ENCODE assay signal across 10 cellular contexts in the genomic region with DNA sequence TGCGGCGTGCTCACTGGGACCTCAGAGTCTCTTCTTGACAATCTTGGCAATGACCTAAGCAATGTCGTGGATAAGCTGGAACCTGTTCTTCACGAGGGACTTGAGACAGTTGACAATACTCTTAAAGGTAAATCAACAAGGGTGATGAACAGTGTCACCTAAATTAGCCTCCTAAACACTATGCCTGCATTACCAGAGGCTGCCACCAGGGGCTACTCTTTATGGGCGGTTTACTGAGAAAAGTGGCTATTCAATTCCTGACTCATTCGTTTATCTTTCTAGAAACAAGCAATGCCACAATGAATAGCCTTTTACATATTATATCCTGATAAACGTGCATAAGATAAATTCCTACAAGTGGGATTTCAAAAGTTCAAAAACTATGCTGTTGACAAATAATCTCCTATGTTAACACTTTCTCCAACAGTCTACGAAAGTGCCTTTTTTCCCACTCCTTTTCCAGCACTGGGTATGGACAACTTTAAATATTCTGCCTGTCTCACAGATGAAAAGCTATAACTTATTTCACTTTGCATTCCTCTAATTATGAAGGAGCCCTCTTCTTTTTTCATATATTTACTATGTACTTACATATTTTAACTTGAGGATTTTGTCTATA. TPM values are rescaled to one million over a fixed set of nuclear protein-coding genes. Genes with fewer than 3 reads are reported as not detected.
A peak's percentile ranks its signal among the peaks of the same experiment; 100 is the strongest.
DNase-seq lines count a peak whose midpoint lies in the region; FAIRE-seq and TF ChIP-seq lines count a peak whose summit lies in the region.
"Had no signal": no experiment of that assay in that cellular context is flagged by ENCODE, and none has a peak within 500 bp of the region (broad histone marks: within the 10 kb centered on the region; RNA-seq: fewer than 3 reads in every experiment).

No MANE protein-coding gene starts in this region.

- no peak overlapping the region for H3K27ac ChIP-seq in small intestine (ENCODE audit: low read depth in 1 of 2, low read length in 1 of 2)
- H3K27ac ChIP-seq: BLaER1 treated with 17β-estradiol and CSF1 and Interleukin-3, amounts not matched to agents 10 nM and 100 nM had no signal

- peaks cover 0 to 3% of the 10 kb centered on the region in 2 donors for H3K27me3 ChIP-seq in small intestine (ENCODE audit: control insufficient read depth in 2 of 2, insufficient read depth in 2 of 2, low read length in 2 of 2)
- H3K27me3 ChIP-seq: BLaER1 treated with 17β-estradiol and CSF1 and Interleukin-3, amounts not matched to agents 10 nM and 100 nM had no signal

- FAIRE-seq in small intestine (lab: Jason Lieb, UNC), result no peak

- peak; percentile 3 to 30 for DNase-seq in activated CD4-positive, alpha-beta T cell treated with anti-CD3 and anti-CD28 coated beads for 24 hours (ENCODE audit: low read depth in 2 of 2)
- no peak for DNase-seq in activated CD4-positive, alpha-beta T cell treated with anti-CD3 and anti-CD28 coated beads, Interleukin-2, amount 50 U/mL, for 4 hours
- DNase-seq in LNCaP clone FGC (ENCODE audit: low read depth) (no peak), choroid plexus epithelial cell (ENCODE audit: low read depth) (peak; percentile 2), small intestine (peak; percentile 14), NCI-H524 (lab: John Stamatoyannopoulos, UW) (no peak), NCI-H1105 treated with DMSO at 0.1 percent for 48 hours (lab: John Stamatoyannopoulos, UW) (no peak)
- DNase-seq in activated effector memory CD4-positive, alpha-beta T cell treated with anti-CD3 and anti-CD28 coated beads, Interleukin-2, amount 50 U/mL, for 16 hours, result no peak
- DNase-seq: cortex of kidney had no signal

- no peak overlapping the region for H3K4me3 ChIP-seq in LNCaP clone FGC (ENCODE audit: low read depth, low read length)
- H3K4me3 ChIP-seq in choroid plexus epithelial cell (ENCODE audit: low read depth, low read length), result no peak overlapping the region
- no peak overlapping the region for H3K4me3 ChIP-seq in small intestine (ENCODE audit: low read depth in 1 of 2, low read length in 2 of 2)
- H3K4me3 ChIP-seq: BLaER1 treated with 17β-estradiol and CSF1 and Interleukin-3, amounts not matched to agents 10 nM and 100 nM had no signal

- no peaks in the 10 kb centered on the region for H3K36me3 ChIP-seq in small intestine (ENCODE audit: control insufficient read depth in 2 of 2, insufficient read depth in 2 of 2, low read length in 2 of 2)
- H3K36me3 ChIP-seq: BLaER1 treated with 17β-estradiol and CSF1 and Interleukin-3, amounts not matched to agents 10 nM and 100 nM had no signal

- H3K4me1 ChIP-seq in small intestine (ENCODE audit: control insufficient read depth in 2 of 2, insufficient read depth in 1 of 2, low read depth in 1 of 2, low read length in 1 of 2), result no peaks in the 10 kb centered on the region

- TF ChIP-seq CTCF in LNCaP clone FGC (IDR thresholded peaks at IDR 0.05; ENCODE audit: control insufficient read depth, extremely low read depth, insufficient read depth) (0 out of 2 replicates have a peak, but pooled peaks have one; percentile 11), choroid plexus epithelial cell (conservative IDR thresholded peaks at IDR 0.05; ENCODE audit: low read depth, low read length) (peak; percentile 53)

- no peaks in the 10 kb centered on the region for H3K9me3 ChIP-seq in small intestine (ENCODE audit: control insufficient read depth, low read depth)

- WGBS in small intestine, 3 donors, result 53 to 54% (median 53%) methylated on average over 8 of the region's 8 CpGs

RNA-seq across cellular contexts. Expression of a gene that starts 1.3 kb away (rescaled TPM):
- polyA plus RNA-seq in small intestine, result not detected

RNA-seq across cellular contexts. Expression of a gene that starts 47.9 kb away (rescaled TPM):
- polyA plus RNA-seq in small intestine, result not detected

Comparison
In these comparisons a context has a peak if more than half of its experiments do, and no peak if none do; other contexts are left out.
1. DNase-seq: peak in activated CD4-positive, alpha-beta T cell treated with anti-CD3 and anti-CD28 coated beads for 24 hours (2 of 2), choroid plexus epithelial cell (single experiment) and small intestine (single experiment); none in activated CD4-positive, alpha-beta T cell treated with anti-CD3 and anti-CD28 coated beads, Interleukin-2, amount 50 U/mL, for 4 hours (0 of 2), LNCaP clone FGC (single experiment), activated effector memory CD4-positive, alpha-beta T cell treated with anti-CD3 and anti-CD28 coated beads, Interleukin-2, amount 50 U/mL, for 16 hours (single experiment), NCI-H524 (0 of 2) and NCI-H1105 treated with DMSO at 0.1 percent for 48 hours (single experiment).